In genomic region chr7:105718511-105718925, GRCh38 we compare ENCODE assay signal across 13 cellular contexts.
DNase-seq lines count a peak whose midpoint lies in the region; ATAC-seq, FAIRE-seq and TF ChIP-seq lines count a peak whose summit lies in the region.
"Had no signal": no experiment of that assay in that cellular context is flagged by ENCODE, and none has a peak within 500 bp of the region (broad histone marks: within the 10 kb centered on the region; RNA-seq: fewer than 3 reads in every experiment).

No MANE protein-coding gene starts in this region.

- H3K4ac ChIP-seq in H1 (replicated peaks; ENCODE audit: insufficient read length, low read depth, low read length), result no peak overlapping the region

- no peaks in the 10 kb centered on the region; a peak in 1 of 8 replicates for H3K36me3 ChIP-seq in H1 (ENCODE audit: control insufficient read depth in 2 of 4, insufficient read depth in 4 of 4, low read length in 3 of 4)
- H3K36me3 ChIP-seq in naive thymus-derived CD4-positive, alpha-beta T cell (ENCODE audit: control insufficient read depth in 2 of 3, insufficient read depth in 3 of 3, low read length in 3 of 3), result no peaks in the 10 kb centered on the region
- H3K36me3 ChIP-seq in H7 (replicated peaks; ENCODE audit: control insufficient read depth, insufficient read depth, low read length), result no peaks in the 10 kb centered on the region; the same call in none of the 2 replicates

- no peak overlapping the region for H3K56ac ChIP-seq in H1 (replicated peaks; ENCODE audit: insufficient read length, low read depth, low read length)

- 81% methylated on average over 4 of the region's 4 CpGs; no CpG with 5 or more reads in 1 of the 2 experiments for WGBS in H1 (ENCODE audit: extremely low coverage in 1 of 2, insufficient coverage in 1 of 2, insufficient read length in 1 of 2, insufficient replicate concordance in 2 of 2, low coverage in 1 of 2, low lambda C conversion rate in 2 of 2, missing lambda C conversion rate in 1 of 2), 2 experiments

- no peak overlapping the region for H3K23ac ChIP-seq in H1 (ENCODE audit: insufficient read length)

- H3K4me3 Mint-ChIP-seq in naive thymus-derived CD4-positive, alpha-beta T cell, result peak overlapping the region in 1 of 10 donors; percentile 12
- H3K4me3 Mint-ChIP-seq: B cell had no signal

- peaks cover 0 to 7% of the 10 kb centered on the region in 2 experiments; a peak in 2 of 4 replicates for H3K9me3 ChIP-seq in H1 (ENCODE audit: insufficient read depth in 2 of 2, low read depth in 1 of 2, low read length in 1 of 2)
- H3K9me3 ChIP-seq in naive thymus-derived CD4-positive, alpha-beta T cell (ENCODE audit: control insufficient read depth in 2 of 3, low read length in 3 of 3), result no peaks in the 10 kb centered on the region

- intact Hi-C loops in naive thymus-derived CD4-positive, alpha-beta T cell (cut with micrococcal nuclease), result no loop called here
- intact Hi-C loops in left colon (cut with DNase I, micrococcal nuclease), result no loop called here

- H3K9ac ChIP-seq in H1 (replicated peaks in 1 of 4; ENCODE audit: extremely low read depth in 1 of 4, low read depth in 3 of 4, low read length in 3 of 4), result no peak overlapping the region

- peak; percentile 13 for DNase-seq in GDM1 (lab: John Stamatoyannopoulos, UW)
- peak; percentile 40 for DNase-seq in OCI-M1 (lab: John Stamatoyannopoulos, UW)
- no peak for DNase-seq in H1 (ENCODE audit: low read depth in 1 of 2, low spot score in 2 of 2)
- no peak for DNase-seq in naive thymus-derived CD4-positive, alpha-beta T cell
- DNase-seq in left colon, result no peak
- no peak for DNase-seq in H7
- no peak for DNase-seq in RWPE1 (ENCODE audit: low spot score)
- DNase-seq: activated CD8-positive, alpha-beta memory T cell treated with anti-CD3 and anti-CD28 coated beads, Interleukin-2, amount 50 U/mL, for 48 hours; amniotic stem cell; NCI-H1417 treated with DMSO at 0.1 percent for 48 hours; NCI-H510A had no signal

- H3K79me1 ChIP-seq in H1 (ENCODE audit: low read depth, low read length), result no peaks in the 10 kb centered on the region; the same call in 1 of the 2 replicates

- no peak overlapping the region for H2BK12ac ChIP-seq in H1 (ENCODE audit: low read depth, low read length)

- CTCF ChIA-PET in H1 (lab: Charles Lee; ENCODE audit: partially characterized antibody) (interaction anchor here (0.6 to 1.0 kb wide), 2 partner anchors 50 to 575 kb away, joined by 3 to 4 read pairs; no protein-coding TSS in a partner anchor), RWPE1 (lab: Yijun Ruan, JAX) (no interaction called here)
- CTCF ChIA-PET in naive thymus-derived CD4-positive, alpha-beta T cell (lab: Charles Lee), result no interaction called here

- 0 out of 2 replicates have a peak overlapping the region, but pooled peaks have one; percentile 17 for H2AK5ac ChIP-seq in H1 (ENCODE audit: low read depth, low read length)

- no peak overlapping the region for H4K8ac ChIP-seq in H1 (ENCODE audit: extremely low read depth, insufficient read depth, low read length)

- peak overlapping the region; percentile 25; the same call in 1 of the 2 replicates for H3K18ac ChIP-seq in H1 (ENCODE audit: extremely low read depth, low read length)

- peak overlapping the region; percentile 45; the same call in 1 of the 2 replicates for H2BK5ac ChIP-seq in H1 (ENCODE audit: low read depth, low read length)

- H3K27ac Mint-ChIP-seq in naive thymus-derived CD4-positive, alpha-beta T cell, result peak overlapping the region in 1 of 9 donors; percentile 43
- H3K27ac Mint-ChIP-seq: B cell had no signal

- POLR2A ChIA-PET in H1 (lab: Charles Lee; ENCODE audit: partially characterized antibody) (interaction anchor here (1.1 kb wide), 1 partner anchor 27 kb away, joined by 5 read pairs; no protein-coding TSS in a partner anchor), RWPE1 (lab: Yijun Ruan, JAX; ENCODE audit: low non-redundant PET) (no interaction called here)
- POLR2A ChIA-PET in naive thymus-derived CD4-positive, alpha-beta T cell (lab: Charles Lee), result no interaction called here

- FAIRE-seq in H1 (lab: Jason Lieb, UNC), result no peak

- no peak for TF ChIP-seq EP300 in H1 (IDR thresholded peaks at IDR 0.05; ENCODE audit: borderline replicate concordance in 1 of 2, low read depth in 2 of 2, low read length in 2 of 2)

- no peak overlapping the region for H3K14ac ChIP-seq in H1 (ENCODE audit: insufficient read length)

- H3K27me3 ChIP-seq in H1 (replicated peaks in 1 of 4; ENCODE audit: control insufficient read depth in 3 of 4, extremely low read depth in 1 of 4, insufficient read depth in 3 of 4, low read length in 3 of 4), result no peaks in the 10 kb centered on the region
- no peaks in the 10 kb centered on the region for H3K27me3 ChIP-seq in naive thymus-derived CD4-positive, alpha-beta T cell (ENCODE audit: control insufficient read depth in 2 of 2, insufficient read depth in 2 of 2, low read length in 2 of 2)
- no peaks in the 10 kb centered on the region for H3K27me3 ChIP-seq in H7 (ENCODE audit: control insufficient read depth, insufficient read depth, low read length)

- H4K20me1 ChIP-seq in H1 (replicated peaks in 1 of 2; ENCODE audit: control insufficient read depth in 1 of 2, insufficient read depth in 2 of 2, low read length in 2 of 2), result no peaks in the 10 kb centered on the region

- H2BK20ac ChIP-seq in H1 (ENCODE audit: low read length), result no peak overlapping the region

- peaks cover 15 to 21% (median 17%) of the 10 kb centered on the region in 4 experiments for H3K4me1 ChIP-seq in H1 (replicated peaks in 1 of 4; ENCODE audit: control insufficient read depth in 3 of 4, insufficient read depth in 4 of 4, low read length in 3 of 4)
- H3K4me1 ChIP-seq in naive thymus-derived CD4-positive, alpha-beta T cell (ENCODE audit: control insufficient read depth in 2 of 2, insufficient read depth in 2 of 2, low read length in 2 of 2), result no peaks in the 10 kb centered on the region

- TF ChIP-seq CTCF in H1 (IDR thresholded peaks at IDR 0.05; ENCODE audit: control extremely low read depth in 1 of 3, insufficient read depth in 1 of 3, low read depth in 1 of 3, low read length in 3 of 3) (no peak), RWPE1 (conservative IDR thresholded peaks at IDR 0.05; ENCODE audit: low read depth) (no peak)

- no peak overlapping the region for H2BK120ac ChIP-seq in H1 (replicated peaks; ENCODE audit: low read depth, low read length)

- H2AFZ ChIP-seq in H1 (ENCODE audit: low read length), result no peak overlapping the region

- no peaks in the 10 kb centered on the region for H3K79me2 ChIP-seq in H1 (ENCODE audit: control insufficient read depth in 1 of 2, insufficient read depth in 2 of 2, low read length in 2 of 2)

- peak; percentile 72 for ATAC-seq in naive thymus-derived CD4-positive, alpha-beta T cell
- ATAC-seq in GM18505 (IDR thresholded peaks at IDR 0.05; ENCODE audit: unreplicated experiment) (no peak), left colon (no peak)

- H3K23me2 ChIP-seq in H1 (ENCODE audit: low read depth, low read length), result no peaks in the 10 kb centered on the region

- H3K27me3 Mint-ChIP-seq in naive thymus-derived CD4-positive, alpha-beta T cell, result no peaks in the 10 kb centered on the region
- H3K27me3 Mint-ChIP-seq: B cell had no signal

- peaks cover 0 to 9% (median 0%) of the 10 kb centered on the region in 11 donors for H3K9me3 Mint-ChIP-seq in naive thymus-derived CD4-positive, alpha-beta T cell

- TF ChIP-seq POLR2A in H1 (IDR thresholded peaks at IDR 0.05; ENCODE audit: control extremely low read depth in 1 of 2, low read depth in 2 of 2, low read length in 2 of 2) (no peak), GM18505 (IDR thresholded peaks at IDR 0.05; ENCODE audit: borderline replicate concordance, extremely low read depth, insufficient read depth, insufficient read length) (no peak)

- 0 out of 4 replicates have a peak overlapping the region, but pooled peaks of 1 of the 2 experiments have one; percentile 12 for H3K4me2 ChIP-seq in H1 (ENCODE audit: insufficient read depth in 1 of 2, low read depth in 2 of 2, low read length in 2 of 2)

- no peak overlapping the region for H4K5ac ChIP-seq in H1 (ENCODE audit: insufficient read length, low read depth, low read length)

- H3K4me3 ChIP-seq in H1 (ENCODE audit: extremely low read depth in 1 of 4, insufficient read depth in 2 of 4, low read depth in 3 of 4, low read length in 4 of 4), result no peak overlapping the region
- H3K4me3 ChIP-seq in naive thymus-derived CD4-positive, alpha-beta T cell (ENCODE audit: low read length), result no peak overlapping the region
- H3K4me3 ChIP-seq in H7 (ENCODE audit: insufficient read depth, low read depth, low read length), result no peak overlapping the region

- TF ChIP-seq RAD21 in H1 (IDR thresholded peaks at IDR 0.05 in 1 of 2, conservative IDR thresholded peaks at IDR 0.05 in 1 of 2; ENCODE audit: low read depth in 2 of 2, low read length in 2 of 2), result no peak

- peak overlapping the region; percentile 32 for H4K91ac ChIP-seq in H1 (replicated peaks; ENCODE audit: insufficient read length, low read length)

- H2BK15ac ChIP-seq in H1 (ENCODE audit: low read length), result no peak overlapping the region; the same call in 1 of the 2 replicates

- no peak overlapping the region for H3K27ac ChIP-seq in H1 (ENCODE audit: low read depth, low read length)
- H3K27ac ChIP-seq in naive thymus-derived CD4-positive, alpha-beta T cell (ENCODE audit: low read depth, low read length), result no peak overlapping the region
- H3K27ac ChIP-seq in RWPE1, result no peak overlapping the region

- H3K36me3 Mint-ChIP-seq in naive thymus-derived CD4-positive, alpha-beta T cell, result peaks cover 0 to 14% (median 5%) of the 10 kb centered on the region in 5 donors

- peaks cover 0 to 9% (median 4%) of the 10 kb centered on the region in 7 donors for H3K4me1 Mint-ChIP-seq in naive thymus-derived CD4-positive, alpha-beta T cell

TF ChIP-seq in H1, 55 proteins besides CTCF, POLR2A, EP300 and RAD21:
- TF ChIP-seq HDAC6 (IDR thresholded peaks at IDR 0.05; ENCODE audit: low read depth, low read length) (no peak), CHD2 (IDR thresholded peaks at IDR 0.05; ENCODE audit: low read length) (no peak), NANOG (IDR thresholded peaks at IDR 0.05; ENCODE audit: insufficient read depth, low read depth, low read length, poor library complexity, severe bottlenecking) (no peak), EZH2 (IDR thresholded peaks at IDR 0.05; ENCODE audit: low read depth, low read length, severe bottlenecking) (no peak), SP2 (IDR thresholded peaks at IDR 0.05; ENCODE audit: low read length) (no peak), SAP30 (IDR thresholded peaks at IDR 0.05; ENCODE audit: insufficient read depth, insufficient replicate concordance, low read length) (no peak), GTF2F1 (IDR thresholded peaks at IDR 0.05; ENCODE audit: borderline replicate concordance, low read depth, low read length) (no peak), KDM5A (IDR thresholded peaks at IDR 0.05; ENCODE audit: low read length) (no peak), RBBP5 (IDR thresholded peaks at IDR 0.05; ENCODE audit: borderline replicate concordance, low read depth, low read length) (no peak)

Comparison
In these comparisons a context has a peak if more than half of its experiments do, and no peak if none do; other contexts are left out.
1. DNase-seq: peak in GDM1 (single experiment) and OCI-M1 (single experiment); none in H1 (0 of 2), naive thymus-derived CD4-positive, alpha-beta T cell (0 of 9), left colon (0 of 2), H7 (single experiment) and RWPE1 (single experiment).